Comparison of ENCODE assay signal across 1 cellular context in the genomic region with DNA sequence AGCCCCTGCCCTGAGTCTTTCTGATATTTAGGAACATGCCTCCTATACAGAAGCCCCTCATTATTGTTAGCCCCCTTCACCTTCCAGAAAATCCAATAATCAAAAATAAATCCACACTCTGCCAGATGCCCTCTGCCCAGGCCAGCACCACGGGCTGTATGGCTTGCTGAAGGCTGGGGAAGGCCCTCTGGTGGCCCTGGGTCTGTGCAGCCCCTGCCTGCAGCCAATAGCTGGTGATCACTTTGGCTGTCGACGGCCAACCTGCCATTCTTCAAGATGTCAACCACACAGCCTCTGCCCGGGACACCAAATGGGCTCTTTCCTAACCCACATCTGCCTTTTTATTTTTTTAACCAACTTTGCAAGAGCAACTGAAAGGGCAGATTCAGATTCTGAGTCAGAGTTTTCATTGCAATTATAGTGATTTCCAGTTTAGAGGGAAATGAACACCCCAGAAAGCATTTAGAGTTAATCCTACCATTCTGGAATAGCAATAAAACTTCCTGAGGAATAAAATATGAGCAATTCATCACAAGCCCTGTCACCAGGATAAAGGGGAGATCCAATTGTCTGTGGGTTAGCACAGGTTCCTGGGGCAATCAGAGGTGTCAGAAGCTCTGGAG.
TF ChIP-seq lines count a peak whose summit lies in the region.

No MANE protein-coding gene starts in this region.

TF ChIP-seq in A549, 52 proteins besides CTCF, POLR2A, EP300 and RAD21:
- no peak for TF ChIP-seq HOXB13 (CRISPR knock-in tag; IDR thresholded peaks at IDR 0.05; ENCODE audit: low read depth)
TF ChIP-seq in A549: peak in this region for 0.
